10 cellular contexts compared by ENCODE assay signal in genomic region chr1:54681396-54681795, GRCh38.
DNase-seq lines count a peak whose midpoint lies in the region; ATAC-seq and TF ChIP-seq lines count a peak whose summit lies in the region.
"Had no signal": no experiment of that assay in that cellular context is flagged by ENCODE, and none has a peak within 500 bp of the region (broad histone marks: within the 10 kb centered on the region; RNA-seq: fewer than 3 reads in every experiment).

No MANE protein-coding gene starts in this region.

- POLR2A ChIA-PET in HEK293T (lab: Yijun Ruan, JAX), result no interaction called here

- CTCF ChIA-PET in HEK293T (lab: Yijun Ruan, JAX), result interaction anchor here (1.5 kb wide), 1 partner anchor 9 kb away, joined by 5 read pairs; no protein-coding TSS in a partner anchor

- DNase-seq in COLO668 (lab: John Stamatoyannopoulos, UW; ENCODE audit: unreplicated experiment) (peak; percentile 38), HEK293T (ENCODE audit: extremely low spot score) (no peak), NCI-H510A (lab: John Stamatoyannopoulos, UW) (peak; percentile 56), fibroblast of peridontal ligament (ENCODE audit: extremely low read depth) (peak; percentile 5), HuH-7 (ENCODE audit: low spot score) (no peak)
- no peak for DNase-seq in stimulated activated CD4-positive, alpha-beta T cell treated with anti-CD3 and anti-CD28 coated beads, Interleukin-15, amount 100 ng/mL, for 24 hours
- DNase-seq: activated gamma-delta T cell treated with Interleukin-2 at 50 U/mL for 16 hours, C1 segment of cervical spinal cord had no signal

- ATAC-seq in GM18505 (IDR thresholded peaks at IDR 0.05; ENCODE audit: unreplicated experiment), result no peak
- no peak for ATAC-seq in HG02852 (IDR thresholded peaks at IDR 0.05; ENCODE audit: unreplicated experiment)

- no peak for TF ChIP-seq POLR2A in GM18505 (IDR thresholded peaks at IDR 0.05; ENCODE audit: borderline replicate concordance, extremely low read depth, insufficient read depth, insufficient read length)

TF ChIP-seq in HEK293T, 16 proteins besides CTCF, POLR2A, EP300 and RAD21:
- TF ChIP-seq LEF1 (IDR thresholded peaks at IDR 0.05; ENCODE audit: borderline replicate concordance) (no peak), FOXK2 (IDR thresholded peaks at IDR 0.05) (no peak), NFRKB (IDR thresholded peaks at IDR 0.05) (no peak), HDGF (IDR thresholded peaks at IDR 0.05; ENCODE audit: borderline replicate concordance) (no peak), BHLHE40 (IDR thresholded peaks at IDR 0.05; ENCODE audit: borderline replicate concordance) (no peak), PKNOX1 (IDR thresholded peaks at IDR 0.05) (peak; percentile 57)

Comparison
In these comparisons a context has a peak if more than half of its experiments do, and no peak if none do; other contexts are left out.
1. DNase-seq: peak in COLO668 (single experiment), NCI-H510A (single experiment) and fibroblast of peridontal ligament (single experiment); none in HEK293T (single experiment), stimulated activated CD4-positive, alpha-beta T cell treated with anti-CD3 and anti-CD28 coated beads, Interleukin-15, amount 100 ng/mL, for 24 hours (single experiment) and HuH-7 (single experiment).